22 cellular contexts compared by ENCODE assay signal in genomic region chr10:127125331-127125730, GRCh38.
"Had no signal": no experiment of that assay in that cellular context is flagged by ENCODE, and none has a peak within 500 bp of the region (broad histone marks: within the 10 kb centered on the region; RNA-seq: fewer than 3 reads in every experiment).

No MANE protein-coding gene starts in this region.

- H3K27me3 ChIP-seq: brain microvascular endothelial cell, gastrocnemius medialis, heart left ventricle, stomach had no signal

- H2AFZ ChIP-seq: parathyroid adenoma had no signal

- H3K4me3 ChIP-seq: coronary artery, gastrocnemius medialis, heart left ventricle, left ventricle myocardium inferior, smooth muscle cell, stomach had no signal

- H3K9ac ChIP-seq: parathyroid adenoma had no signal

- H3K4me2 ChIP-seq: smooth muscle cell had no signal

- H3K36me3 ChIP-seq: gastrocnemius medialis had no signal

- H3K27ac ChIP-seq: brain microvascular endothelial cell, coronary artery, gastrocnemius medialis, heart left ventricle, left ventricle myocardium inferior, parathyroid adenoma, stomach had no signal

- DNase-seq: activated B cell treated with CpG ODN at 0.5 μM for 24 hours; activated CD4-positive, alpha-beta memory T cell treated with anti-CD3 and anti-CD28 coated beads for 36 hours; activated CD4-positive, alpha-beta T cell treated with anti-CD3 and anti-CD28 coated beads for 4 hours; activated naive CD4-positive, alpha-beta T cell treated with Interleukin-2 at 50 U/mL for 16 hours; activated naive CD8-positive, alpha-beta T cell treated with anti-CD3 and anti-CD28 coated beads, Interleukin-2, amount 50 U/mL, for 24 hours; activated T-cell treated with anti-CD3 and anti-CD28 coated beads, Interleukin-2, amount 50 U/mL, for 24 hours; anterior cingulate cortex; brain microvascular endothelial cell; central memory CD4-positive, alpha-beta T cell; gastrocnemius medialis; heart left ventricle; immature natural killer cell; kidney glomerular epithelial cell; left ventricle myocardium inferior; natural killer cell; stimulated activated CD4-positive, alpha-beta T cell treated with anti-CD3 and anti-CD28 coated beads, Interleukin-4, amount 100 ng/mL, for 24 hours; stomach had no signal

- H3K9me3 ChIP-seq: gastrocnemius medialis, heart left ventricle, left ventricle myocardium inferior, stomach had no signal

- H3K4me1 ChIP-seq: gastrocnemius medialis, heart left ventricle, left ventricle myocardium inferior, parathyroid adenoma, stomach had no signal

- ATAC-seq: activated naive CD8-positive, alpha-beta T cell treated with anti-CD3 and anti-CD28 coated beads, Interleukin-2, amount 50 U/mL, for 24 hours; gastrocnemius medialis; heart left ventricle; natural killer cell; sciatic nerve; stimulated activated effector memory CD8-positive, alpha-beta T cell treated with anti-CD3 and anti-CD28 coated beads, Interleukin-12 subunit alpha, Interleukin-12 subunit beta, amount 100 ng/mL, for 72 hours had no signal
